Comparison of ENCODE assay signal across 17 cellular contexts in genomic region chr2:33204945-33205344, GRCh38.
A peak's percentile ranks its signal among the peaks of the same experiment; 100 is the strongest.
DNase-seq lines count a peak whose midpoint lies in the region; ATAC-seq and TF ChIP-seq lines count a peak whose summit lies in the region.
"Had no signal": no experiment of that assay in that cellular context is flagged by ENCODE, and none has a peak within 500 bp of the region (broad histone marks: within the 10 kb centered on the region; RNA-seq: fewer than 3 reads in every experiment).

No MANE protein-coding gene starts in this region.

- TF ChIP-seq CTCF in Calu3 (IDR thresholded peaks at IDR 0.05; ENCODE audit: unreplicated experiment) (no peak), right lobe of liver (IDR thresholded peaks at IDR 0.05) (no peak)

- H3K36me3 ChIP-seq in right lobe of liver: no peaks in the 10 kb centered on the region
- H3K36me3 ChIP-seq: BLaER1 treated with 17β-estradiol and CSF1 and Interleukin-3, amounts not matched to agents 10 nM and 100 nM; neutrophil had no signal

- H3K4me3 ChIP-seq in right lobe of liver: no peak overlapping the region
- H3K4me3 ChIP-seq: BLaER1 treated with 17β-estradiol and CSF1 and Interleukin-3, amounts not matched to agents 10 nM and 100 nM had no signal

- ATAC-seq in GM18867 (IDR thresholded peaks at IDR 0.05; ENCODE audit: unreplicated experiment): peak; percentile 59
- ATAC-seq in GM21390 (IDR thresholded peaks at IDR 0.05; ENCODE audit: unreplicated experiment): peak; percentile 54
- ATAC-seq in HG02981 (IDR thresholded peaks at IDR 0.05; ENCODE audit: unreplicated experiment): peak; percentile 59
- ATAC-seq in HG03521 (IDR thresholded peaks at IDR 0.05; ENCODE audit: unreplicated experiment): peak; percentile 60
- no peak for ATAC-seq in GM18868 (IDR thresholded peaks at IDR 0.05; ENCODE audit: unreplicated experiment)
- ATAC-seq in right lobe of liver: no peak

- H3K9me3 Mint-ChIP-seq in Calu3 (ENCODE audit: low read depth, unreplicated experiment): no peaks in the 10 kb centered on the region

- H3K4me1 ChIP-seq in right lobe of liver: peaks cover 0 to 6% (median 0%) of the 10 kb centered on the region in 4 donors
- H3K4me1 ChIP-seq: BLaER1 treated with 17β-estradiol and CSF1 and Interleukin-3, amounts not matched to agents 10 nM and 100 nM had no signal

- no TSS peak for BruUV-seq in Calu3 (replicated peaks; lab: Mats Ljungman, UMichigan)

- WGBS in right lobe of liver (ENCODE audit: insufficient coverage, low coverage, low lambda C conversion rate, missing lambda C conversion rate): 76% methylated on average over 2 of the region's 2 CpGs

- H3K27me3 ChIP-seq in right lobe of liver: no peaks in the 10 kb centered on the region
- H3K27me3 ChIP-seq: BLaER1 treated with 17β-estradiol and CSF1 and Interleukin-3, amounts not matched to agents 10 nM and 100 nM; neutrophil had no signal

- DNase-seq in NCI-H446 treated with DMSO at 0.1 percent for 48 hours (lab: John Stamatoyannopoulos, UW): no peak
- DNase-seq in Calu3: no peak
- no peak for DNase-seq in right lobe of liver
- DNase-seq: activated CD8-positive, alpha-beta memory T cell treated with anti-CD3 and anti-CD28 coated beads for 24 hours; effector CD8-positive, alpha-beta T cell; mesenchymal stem cell; NCI-H146; NCI-H524 treated with DMSO at 0.1 percent for 48 hours; SHP77 had no signal

- peaks cover 2% of the 10 kb centered on the region for H3K4me1 Mint-ChIP-seq in Calu3 (ENCODE audit: low read depth, unreplicated experiment)

- no peak overlapping the region for H3K4me3 Mint-ChIP-seq in Calu3 (ENCODE audit: low read depth, unreplicated experiment)
- H3K4me3 Mint-ChIP-seq: brain had no signal

- no peaks in the 10 kb centered on the region for H3K27me3 Mint-ChIP-seq in Calu3 (ENCODE audit: unreplicated experiment)
- H3K27me3 Mint-ChIP-seq: brain had no signal

- H3K27ac Mint-ChIP-seq in Calu3 (ENCODE audit: unreplicated experiment): no peak overlapping the region
- H3K27ac Mint-ChIP-seq: brain had no signal

- TF ChIP-seq POLR2A in right lobe of liver (IDR thresholded peaks at IDR 0.05): no peak

- H3K27ac ChIP-seq in right lobe of liver: no peak overlapping the region
- H3K27ac ChIP-seq: BLaER1 treated with 17β-estradiol and CSF1 and Interleukin-3, amounts not matched to agents 10 nM and 100 nM; neutrophil had no signal

- CTCF ChIA-PET in Calu3 (lab: Charles Lee): no interaction called here

- intact Hi-C loops in Calu3 (cut with micrococcal nuclease; ENCODE audit: unreplicated experiment) (no loop called here), right lobe of liver (cut with DNase I) (no loop called here)

- no peaks in the 10 kb centered on the region for H3K36me3 Mint-ChIP-seq in Calu3 (ENCODE audit: insufficient read depth, unreplicated experiment)

- H3K9me3 ChIP-seq in right lobe of liver: no peaks in the 10 kb centered on the region
- H3K9me3 ChIP-seq: neutrophil had no signal

Comparison
In these comparisons a context has a peak if more than half of its experiments do, and no peak if none do; other contexts are left out.
1. ATAC-seq: peak in GM18867 (single experiment), GM21390 (single experiment), HG02981 (single experiment) and HG03521 (single experiment); none in GM18868 (single experiment) and right lobe of liver (0 of 4).